Comparison of ENCODE assay signal across 11 cellular contexts in genomic region chr11:33475999-33476398, GRCh38.
A peak's percentile ranks its signal among the peaks of the same experiment; 100 is the strongest.
DNase-seq lines count a peak whose midpoint lies in the region; ATAC-seq and TF ChIP-seq lines count a peak whose summit lies in the region.
"Had no signal": no experiment of that assay in that cellular context is flagged by ENCODE, and none has a peak within 500 bp of the region (broad histone marks: within the 10 kb centered on the region; RNA-seq: fewer than 3 reads in every experiment).

No MANE protein-coding gene starts in this region.

- peak overlapping the region; percentile 25 for H3K4me2 ChIP-seq in smooth muscle cell

- no peaks in the 10 kb centered on the region for H3K79me2 ChIP-seq in smooth muscle cell (ENCODE audit: low read depth)

- DNase-seq in DMS 273 (lab: John Stamatoyannopoulos, UW; ENCODE audit: unreplicated experiment): peak; percentile 33
- no peak for DNase-seq in DMS 273 treated with DMSO at 0.1 percent for 48 hours (lab: John Stamatoyannopoulos, UW)
- peak; percentile 44 for DNase-seq in NCI-H774 (lab: John Stamatoyannopoulos, UW)
- DNase-seq in fibroblast of peridontal ligament (ENCODE audit: extremely low read depth): peak; percentile 68
- no peak for DNase-seq in smooth muscle cell (lab: John Stamatoyannopoulos, UW; ENCODE audit: unreplicated experiment)
- no peak for DNase-seq in SK-N-DZ (ENCODE audit: low spot score)
- no peak for DNase-seq in activated gamma-delta T cell treated with Interleukin-2 at 50 U/mL for 16 hours
- DNase-seq: activated naive CD4-positive, alpha-beta T cell treated with Interleukin-2 at 50 U/mL for 16 hours; occipital lobe had no signal

- H3K27me3 ChIP-seq in smooth muscle cell (ENCODE audit: low read depth): peaks cover 30% of the 10 kb centered on the region

- peaks cover 19% of the 10 kb centered on the region for H3K27me3 Mint-ChIP-seq in activated T-helper 17 cell treated with anti-CD3 and anti-CD28 coated beads, Interleukin-2, amount 50 U/mL, for 72 hours

- H3K4me1 Mint-ChIP-seq in activated T-helper 17 cell treated with anti-CD3 and anti-CD28 coated beads, Interleukin-2, amount 50 U/mL, for 72 hours: no peaks in the 10 kb centered on the region

- H3K36me3 Mint-ChIP-seq in activated T-helper 17 cell treated with anti-CD3 and anti-CD28 coated beads, Interleukin-2, amount 50 U/mL, for 72 hours (ENCODE audit: low read depth): no peaks in the 10 kb centered on the region

- H3K27ac Mint-ChIP-seq in activated T-helper 17 cell treated with anti-CD3 and anti-CD28 coated beads, Interleukin-2, amount 50 U/mL, for 72 hours: no peak overlapping the region

- H2AFZ ChIP-seq in smooth muscle cell (ENCODE audit: low read depth): no peak overlapping the region

- no peak for TF ChIP-seq CTCF in smooth muscle cell (IDR thresholded peaks at IDR 0.05; ENCODE audit: borderline replicate concordance, insufficient read depth, poor library complexity, severe bottlenecking)

- H3F3A ChIP-seq in smooth muscle cell (ENCODE audit: low read depth): no peaks in the 10 kb centered on the region

- no peaks in the 10 kb centered on the region for H3K9me3 ChIP-seq in smooth muscle cell (replicated peaks; ENCODE audit: low read depth)

- no peaks in the 10 kb centered on the region for H3K4me1 ChIP-seq in smooth muscle cell (ENCODE audit: low read depth)

- no peak overlapping the region for H3K4me3 Mint-ChIP-seq in activated T-helper 17 cell treated with anti-CD3 and anti-CD28 coated beads, Interleukin-2, amount 50 U/mL, for 72 hours

- H3K9me3 Mint-ChIP-seq in activated T-helper 17 cell treated with anti-CD3 and anti-CD28 coated beads, Interleukin-2, amount 50 U/mL, for 72 hours: no peaks in the 10 kb centered on the region

- H3K9ac ChIP-seq in smooth muscle cell (ENCODE audit: low read depth): no peak overlapping the region

- H3K36me3 ChIP-seq in smooth muscle cell (ENCODE audit: low read depth): no peaks in the 10 kb centered on the region

- no peak overlapping the region for H3K27ac ChIP-seq in smooth muscle cell (ENCODE audit: low read depth)
- H3K27ac ChIP-seq: 22Rv1 had no signal

- WGBS in smooth muscle cell (ENCODE audit: low lambda C conversion rate): 31% methylated on average over 5 of the region's 5 CpGs

- H3K4me3 ChIP-seq in smooth muscle cell: no peak overlapping the region

- H4K20me1 ChIP-seq in smooth muscle cell (ENCODE audit: low read depth): peaks cover 20% of the 10 kb centered on the region

- no peak for ATAC-seq in activated T-helper 17 cell treated with anti-CD3 and anti-CD28 coated beads, Interleukin-2, amount 50 U/mL, for 72 hours (replicated peaks)

Comparison
In these comparisons a context has a peak if more than half of its experiments do, and no peak if none do; other contexts are left out.
1. DNase-seq: peak in DMS 273 (single experiment), NCI-H774 (single experiment) and fibroblast of peridontal ligament (single experiment); none in DMS 273 treated with DMSO at 0.1 percent for 48 hours (single experiment), smooth muscle cell (single experiment), SK-N-DZ (single experiment) and activated gamma-delta T cell treated with Interleukin-2 at 50 U/mL for 16 hours (single experiment).